In the genomic region with DNA sequence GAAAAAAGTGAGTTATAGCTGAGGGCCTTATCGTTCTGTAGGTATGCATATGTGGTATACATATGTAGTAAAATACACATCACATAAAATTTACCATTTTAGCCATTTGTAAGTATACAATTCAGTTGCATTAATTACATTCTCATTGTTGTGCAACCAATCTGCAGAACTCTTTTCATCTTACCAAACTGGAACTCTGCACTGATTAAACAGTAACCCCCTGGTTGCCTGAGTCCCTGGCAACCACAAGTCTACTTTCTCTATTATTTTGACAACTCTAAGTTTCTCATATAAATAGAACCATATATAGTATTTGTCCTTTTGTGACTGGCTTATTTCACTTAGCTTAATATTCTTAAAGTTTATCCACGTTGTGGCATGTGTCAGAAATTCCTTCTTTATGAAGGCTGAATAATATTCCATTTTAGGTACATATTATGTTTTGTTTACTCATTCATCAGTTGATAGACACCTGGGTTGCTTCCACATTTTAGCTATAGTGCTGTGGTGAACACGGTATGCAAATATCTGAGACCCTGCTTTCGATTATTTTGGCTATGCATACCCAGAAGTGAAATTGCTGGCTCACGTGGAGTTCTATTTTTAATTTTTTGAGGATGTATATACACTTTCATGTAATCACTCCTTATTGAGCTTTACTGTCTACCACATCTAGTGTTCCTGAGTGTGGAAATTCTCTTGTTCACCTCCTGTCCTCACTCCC, we compare ENCODE assay signal across 11 cellular contexts. TPM values are rescaled to one million over a fixed set of nuclear protein-coding genes. Genes with fewer than 3 reads are reported as not detected.
DNase-seq lines count a peak whose midpoint lies in the region; ATAC-seq and TF ChIP-seq lines count a peak whose summit lies in the region.
"Had no signal": no experiment of that assay in that cellular context is flagged by ENCODE, and none has a peak within 500 bp of the region (broad histone marks: within the 10 kb centered on the region; RNA-seq: fewer than 3 reads in every experiment).

No MANE protein-coding gene starts in this region.

- no peak overlapping the region for H3K27ac ChIP-seq in Karpas-422 (ENCODE audit: low read length)

- intact Hi-C loops in left cardiac atrium (cut with DNase I) = no loop called here

- H3K4me3 ChIP-seq in GM12864 (ENCODE audit: low read depth, low read length) = no peak overlapping the region
- no peak overlapping the region for H3K4me3 ChIP-seq in Karpas-422 (ENCODE audit: low read length)

- H3K36me3 ChIP-seq in Karpas-422 (ENCODE audit: insufficient read depth, low read length) = peaks cover 17% of the 10 kb centered on the region; the same call in 1 of the 2 replicates

- peaks cover 49% of the 10 kb centered on the region for H3K4me1 ChIP-seq in Karpas-422 (ENCODE audit: low read length)

- peak overlapping the region; percentile 49 for H2AFZ ChIP-seq in Karpas-422 (ENCODE audit: low read length)

- DNase-seq in GM12864 (ENCODE audit: low read depth) (peak; percentile 64), Karpas-422 (peak; percentile 69), left cardiac atrium (no peak), SHP77 (lab: John Stamatoyannopoulos, UW) (no peak)
- no peak for DNase-seq in activated CD8-positive, alpha-beta memory T cell treated with anti-CD3 and anti-CD28 coated beads, Interleukin-2, amount 50 U/mL, for 4 hours
- DNase-seq in activated CD4-positive, CD25-positive, alpha-beta regulatory T cell treated with anti-CD3 and anti-CD28 coated beads, Interleukin-2, amount 50 U/mL, for 72 hours = no peak
- DNase-seq: activated T-cell treated with anti-CD3 and anti-CD28 coated beads, Interleukin-2, amount 50 U/mL, for 24 hours; NCI-H1417 treated with DMSO at 0.1 percent for 48 hours; nephron progenitor cell had no signal

- TF ChIP-seq CTCF in GM12864 (IDR thresholded peaks at IDR 0.05; ENCODE audit: low read depth, low read length, missing control alignments) = no peak

- H4K20me1 ChIP-seq in Karpas-422 (ENCODE audit: insufficient read depth, low read depth, low read length) = peaks cover 20% of the 10 kb centered on the region; the same call in 1 of the 2 replicates

- no peaks in the 10 kb centered on the region for H3K27me3 ChIP-seq in Karpas-422 (ENCODE audit: low read length)

- peak; percentile 33 for ATAC-seq in GM19438 (IDR thresholded peaks at IDR 0.05; ENCODE audit: low read depth, unreplicated experiment)
- peak; percentile 35 for ATAC-seq in HG02884 (IDR thresholded peaks at IDR 0.05; ENCODE audit: unreplicated experiment)
- no peak for ATAC-seq in left cardiac atrium

- peak overlapping the region; percentile 3 for H3K4me2 ChIP-seq in Karpas-422 (ENCODE audit: low read depth, low read length, poor library complexity, severe bottlenecking)

- no peaks in the 10 kb centered on the region for H3K9me3 ChIP-seq in Karpas-422 (ENCODE audit: low read length)

- peaks cover 35% of the 10 kb centered on the region for H3K79me2 ChIP-seq in Karpas-422 (ENCODE audit: low read length)

- H3K9ac ChIP-seq in Karpas-422 (ENCODE audit: low read length) = no peak overlapping the region

- no peaks in the 10 kb centered on the region for H3K9me2 ChIP-seq in Karpas-422 (replicated peaks; ENCODE audit: insufficient read depth, low read length)

RNA-seq across cellular contexts. Expression of a gene that starts 1.6 kb away (rescaled TPM):
- total RNA-seq in Karpas-422 (2014; rRNA removed; shearing (Covaris generic); ENCODE audit: low replicate concordance) = 103 and 121 TPM in 2 replicates
- 10 to 100 TPM; 13.5 to 19.8 TPM for total RNA-seq in left cardiac atrium

Comparison
In these comparisons a context has a peak if more than half of its experiments do, and no peak if none do; other contexts are left out.
1. DNase-seq: peak in GM12864 (single experiment) and Karpas-422 (single experiment); none in left cardiac atrium (single experiment), SHP77 (0 of 2), activated CD8-positive, alpha-beta memory T cell treated with anti-CD3 and anti-CD28 coated beads, Interleukin-2, amount 50 U/mL, for 4 hours (single experiment) and activated CD4-positive, CD25-positive, alpha-beta regulatory T cell treated with anti-CD3 and anti-CD28 coated beads, Interleukin-2, amount 50 U/mL, for 72 hours (single experiment).
2. ATAC-seq: peak in GM19438 (single experiment) and HG02884 (single experiment); none in left cardiac atrium (0 of 2).